12 cellular contexts compared by ENCODE assay signal in the genomic region with DNA sequence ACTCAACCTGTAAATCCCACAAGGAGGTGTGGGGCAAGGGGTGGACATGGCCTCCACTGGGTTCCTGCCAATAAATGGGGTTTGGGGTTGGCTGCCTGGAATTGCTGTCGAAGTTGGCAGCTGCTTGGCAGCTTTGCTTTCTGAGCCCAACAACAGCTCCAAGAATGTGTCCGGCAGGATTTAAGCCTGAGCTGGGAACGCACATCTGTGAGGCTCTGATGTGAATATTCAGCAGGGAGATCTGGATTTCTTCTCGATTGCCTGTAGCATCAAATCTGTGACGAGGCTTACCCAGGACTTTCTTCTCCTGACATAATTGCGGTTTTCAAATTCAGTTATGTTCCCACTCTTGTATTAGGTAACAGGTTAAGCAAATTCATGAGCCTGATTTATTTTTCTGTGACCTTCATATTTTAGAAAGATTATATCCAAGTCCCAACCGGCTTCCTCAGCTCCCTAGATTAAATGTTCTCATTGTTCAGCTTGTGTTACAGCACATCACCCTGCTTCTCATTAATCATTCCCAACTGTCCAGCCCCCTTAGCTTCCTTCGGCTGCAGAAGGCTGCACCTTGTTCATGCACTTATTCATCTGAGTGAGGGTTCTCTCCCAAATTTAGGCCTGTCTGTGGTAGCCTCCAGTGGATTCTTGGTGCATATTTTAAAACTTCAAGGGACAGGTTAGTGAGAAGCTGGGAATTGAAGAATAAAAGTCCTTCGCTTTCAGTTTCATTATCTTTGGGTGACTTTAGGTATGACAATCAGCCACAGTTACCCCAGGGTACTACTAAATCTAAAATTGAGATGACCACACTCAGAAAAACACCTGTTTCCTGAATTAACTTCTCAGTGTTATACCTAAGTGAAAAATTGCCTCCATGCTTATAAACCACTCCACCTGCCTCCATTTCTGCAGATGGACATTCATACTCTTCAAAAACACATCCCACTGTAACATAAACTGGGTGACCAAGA.
DNase-seq lines count a peak whose midpoint lies in the region; ATAC-seq and TF ChIP-seq lines count a peak whose summit lies in the region.
"Had no signal": no experiment of that assay in that cellular context is flagged by ENCODE, and none has a peak within 500 bp of the region (broad histone marks: within the 10 kb centered on the region; RNA-seq: fewer than 3 reads in every experiment).

No MANE protein-coding gene starts in this region.

- H3K36me3 Mint-ChIP-seq in natural killer cell treated with Interleukin-12 subunit alpha and Interleukin-12 subunit beta and Interleukin-15 and Interleukin-18, amount 100 ng/mL, for 72 hours: peaks cover 29% of the 10 kb centered on the region
- H3K36me3 Mint-ChIP-seq in activated CD4-positive, alpha-beta memory T cell treated with anti-CD3 and anti-CD28 coated beads, Interleukin-2, amount 10 ng/mL, durations not matched to agents 7 days and 5 days (ENCODE audit: low read depth): peaks cover 36% of the 10 kb centered on the region
- H3K36me3 Mint-ChIP-seq in Calu3 (ENCODE audit: insufficient read depth, unreplicated experiment): peaks cover 4% of the 10 kb centered on the region

- POLR2A ChIA-PET in activated CD4-positive, alpha-beta memory T cell treated with anti-CD3 and anti-CD28 coated beads, Interleukin-2, amount 10 ng/mL, durations not matched to agents 7 days and 5 days (lab: Charles Lee): no interaction called here

- H3K4me3 Mint-ChIP-seq in natural killer cell treated with Interleukin-12 subunit alpha and Interleukin-12 subunit beta and Interleukin-15 and Interleukin-18, amount 100 ng/mL, for 72 hours: no peak overlapping the region
- H3K4me3 Mint-ChIP-seq in activated CD4-positive, alpha-beta memory T cell treated with anti-CD3 and anti-CD28 coated beads, Interleukin-2, amount 10 ng/mL, durations not matched to agents 7 days and 5 days: no peak overlapping the region
- no peak overlapping the region for H3K4me3 Mint-ChIP-seq in Calu3 (ENCODE audit: low read depth, unreplicated experiment)

- TF ChIP-seq CTCF in Calu3 (IDR thresholded peaks at IDR 0.05; ENCODE audit: unreplicated experiment): no peak

- H3K27ac Mint-ChIP-seq in natural killer cell treated with Interleukin-12 subunit alpha and Interleukin-12 subunit beta and Interleukin-15 and Interleukin-18, amount 100 ng/mL, for 72 hours: peak overlapping the region; percentile 55 to 66
- H3K27ac Mint-ChIP-seq in activated CD4-positive, alpha-beta memory T cell treated with anti-CD3 and anti-CD28 coated beads, Interleukin-2, amount 10 ng/mL, durations not matched to agents 7 days and 5 days: no peak overlapping the region
- no peak overlapping the region for H3K27ac Mint-ChIP-seq in Calu3 (ENCODE audit: unreplicated experiment)

- ATAC-seq in GM18907 (IDR thresholded peaks at IDR 0.05; ENCODE audit: unreplicated experiment) (peak; percentile 70), GM21786 (IDR thresholded peaks at IDR 0.05; ENCODE audit: unreplicated experiment) (peak; percentile 79), HG03558 (IDR thresholded peaks at IDR 0.05; ENCODE audit: extremely low read depth, unreplicated experiment) (peak; percentile 64)
- peak; percentile 57 to 62 for ATAC-seq in natural killer cell treated with Interleukin-12 subunit alpha and Interleukin-12 subunit beta and Interleukin-15 and Interleukin-18, amount 100 ng/mL, for 72 hours

- no peaks in the 10 kb centered on the region for H3K9me3 Mint-ChIP-seq in natural killer cell treated with Interleukin-12 subunit alpha and Interleukin-12 subunit beta and Interleukin-15 and Interleukin-18, amount 100 ng/mL, for 72 hours
- no peaks in the 10 kb centered on the region for H3K9me3 Mint-ChIP-seq in activated CD4-positive, alpha-beta memory T cell treated with anti-CD3 and anti-CD28 coated beads, Interleukin-2, amount 10 ng/mL, durations not matched to agents 7 days and 5 days
- H3K9me3 Mint-ChIP-seq in Calu3 (ENCODE audit: low read depth, unreplicated experiment): no peaks in the 10 kb centered on the region

- no peak for DNase-seq in natural killer cell treated with Interleukin-12 subunit alpha and Interleukin-12 subunit beta and Interleukin-15 and Interleukin-18, amount 100 ng/mL, for 72 hours (ENCODE audit: low spot score)
- DNase-seq in activated CD4-positive, alpha-beta memory T cell treated with anti-CD3 and anti-CD28 coated beads, Interleukin-2, amount 10 ng/mL, durations not matched to agents 7 days and 5 days: no peak
- DNase-seq in activated CD4-positive, alpha-beta T cell treated with anti-CD3 and anti-CD28 coated beads for 48 hours: no peak
- DNase-seq in Calu3 (no peak), pons (ENCODE audit: low spot score) (no peak)
- DNase-seq: DMS79; dorsolateral prefrontal cortex; NCI-H2107; stimulated activated naive CD4-positive, alpha-beta T cell had no signal

- intact Hi-C loops in Calu3 (cut with micrococcal nuclease; ENCODE audit: unreplicated experiment): no loop called here

- no TSS peak for BruUV-seq in Calu3 (replicated peaks; lab: Mats Ljungman, UMichigan)

- H3K4me1 Mint-ChIP-seq in natural killer cell treated with Interleukin-12 subunit alpha and Interleukin-12 subunit beta and Interleukin-15 and Interleukin-18, amount 100 ng/mL, for 72 hours (ENCODE audit: low read depth in 2 of 2): peaks cover 12 to 15% of the 10 kb centered on the region in 2 donors
- peaks cover 3% of the 10 kb centered on the region for H3K4me1 Mint-ChIP-seq in activated CD4-positive, alpha-beta memory T cell treated with anti-CD3 and anti-CD28 coated beads, Interleukin-2, amount 10 ng/mL, durations not matched to agents 7 days and 5 days
- peaks cover 5% of the 10 kb centered on the region for H3K4me1 Mint-ChIP-seq in Calu3 (ENCODE audit: low read depth, unreplicated experiment)

- no peaks in the 10 kb centered on the region for H3K27me3 Mint-ChIP-seq in natural killer cell treated with Interleukin-12 subunit alpha and Interleukin-12 subunit beta and Interleukin-15 and Interleukin-18, amount 100 ng/mL, for 72 hours
- H3K27me3 Mint-ChIP-seq in activated CD4-positive, alpha-beta memory T cell treated with anti-CD3 and anti-CD28 coated beads, Interleukin-2, amount 10 ng/mL, durations not matched to agents 7 days and 5 days: no peaks in the 10 kb centered on the region
- no peaks in the 10 kb centered on the region for H3K27me3 Mint-ChIP-seq in Calu3 (ENCODE audit: unreplicated experiment)

- CTCF ChIA-PET in activated CD4-positive, alpha-beta memory T cell treated with anti-CD3 and anti-CD28 coated beads, Interleukin-2, amount 10 ng/mL, durations not matched to agents 7 days and 5 days (lab: Charles Lee): interaction anchor here (1.3 kb wide), 1 partner anchor 427 kb away, joined by 5 read pairs; no protein-coding TSS in a partner anchor
- CTCF ChIA-PET in Calu3 (lab: Charles Lee): no interaction called here

Comparison
In these comparisons a context has a peak if more than half of its experiments do, and no peak if none do; other contexts are left out.
1. H3K27ac Mint-ChIP-seq: peak in natural killer cell treated with Interleukin-12 subunit alpha and Interleukin-12 subunit beta and Interleukin-15 and Interleukin-18, amount 100 ng/mL, for 72 hours (2 of 2); none in activated CD4-positive, alpha-beta memory T cell treated with anti-CD3 and anti-CD28 coated beads, Interleukin-2, amount 10 ng/mL, durations not matched to agents 7 days and 5 days (single experiment) and Calu3 (single experiment).
2. Peak in every context shown above with its lines, with median percentiles within 50 percentile points of each other: ATAC-seq.